ENCODE assay signal across 19 cellular contexts in genomic region chr14:103093856-103094405, GRCh38. TPM values are rescaled to one million over a fixed set of nuclear protein-coding genes. Genes with fewer than 3 reads are reported as not detected.
DNase-seq lines count a peak whose midpoint lies in the region; ATAC-seq and TF ChIP-seq lines count a peak whose summit lies in the region.
"Had no signal": no experiment of that assay in that cellular context is flagged by ENCODE, and none has a peak within 500 bp of the region (broad histone marks: within the 10 kb centered on the region; RNA-seq: fewer than 3 reads in every experiment).

No MANE protein-coding gene starts in this region.

- BruUV-seq in IMR-90 (replicated peaks; lab: Mats Ljungman, UMichigan) = no TSS peak

- no peak overlapping the region for H2BK20ac ChIP-seq in IMR-90 (ENCODE audit: low read depth, low read length)

- no peak overlapping the region for H2BK5ac ChIP-seq in IMR-90 (ENCODE audit: low read depth, low read length, poor library complexity, severe bottlenecking)

- H3K27me3 ChIP-seq in IMR-90 (ENCODE audit: control insufficient read depth, insufficient read depth, low read length) (peaks cover 39% of the 10 kb centered on the region), fibroblast of lung (ENCODE audit: control insufficient read depth, insufficient read depth, low read length) (no peaks in the 10 kb centered on the region), mucosa of rectum (ENCODE audit: control insufficient read depth in 2 of 2, insufficient read depth in 2 of 2, low read length in 2 of 2) (no peaks in the 10 kb centered on the region), spleen (replicated peaks in 1 of 7) (peaks cover 0 to 25% (median 0%) of the 10 kb centered on the region in 7 donors)

- TF ChIP-seq RAD21 in IMR-90 (IDR thresholded peaks at IDR 0.05; ENCODE audit: low read length) = no peak

- intact Hi-C loops in IMR-90 (cut with micrococcal nuclease) (no loop called here), spleen (cut with DNase I; ENCODE audit: low total_unique reads) (loop anchor here (10.0 kb wide), 1 partner anchor 399 kb away; no protein-coding TSS in a partner anchor)

- H2AFZ ChIP-seq in IMR-90 (replicated peaks; ENCODE audit: low read length, poor library complexity) (peak overlapping the region; percentile 76), fibroblast of lung (ENCODE audit: low read length) (peak overlapping the region; percentile 88)
- H2AFZ ChIP-seq: parathyroid adenoma had no signal

- TF ChIP-seq CTCF in IMR-90 (conservative IDR thresholded peaks at IDR 0.05; ENCODE audit: low read depth, low read length) = no peak
- no peak for TF ChIP-seq CTCF in fibroblast of lung (conservative IDR thresholded peaks at IDR 0.05 in 1 of 2, IDR thresholded peaks at IDR 0.05 in 1 of 2; ENCODE audit: low read depth in 1 of 2, low read length in 2 of 2)
- TF ChIP-seq CTCF in spleen (IDR thresholded peaks at IDR 0.05 in 8 of 11, conservative IDR thresholded peaks at IDR 0.05 in 3 of 11) = no peak
- TF ChIP-seq CTCF in omental fat pad (IDR thresholded peaks at IDR 0.05) = no peak

- H3K4ac ChIP-seq in IMR-90 (ENCODE audit: low read depth, low read length) = no peak overlapping the region

- no peak overlapping the region for H3K4me3 ChIP-seq in IMR-90 (ENCODE audit: insufficient read depth, low read depth, low read length)
- H3K4me3 ChIP-seq in fibroblast of lung (replicated peaks in 1 of 4; ENCODE audit: control extremely low read depth in 1 of 4, insufficient read depth in 1 of 4, low read depth in 3 of 4, low read length in 4 of 4) = peak overlapping the region in 2 of 4 experiments; percentile 7 to 26
- peak overlapping the region; percentile 42 to 74 for H3K4me3 ChIP-seq in mucosa of rectum (ENCODE audit: low read length in 2 of 2)
- H3K4me3 ChIP-seq in spleen = peak overlapping the region in 1 of 8 donors; percentile 30

- H3K36me3 ChIP-seq in IMR-90 (ENCODE audit: control insufficient read depth, insufficient read depth, low read length) (no peaks in the 10 kb centered on the region), fibroblast of lung (ENCODE audit: control insufficient read depth, insufficient read depth, low read length) (no peaks in the 10 kb centered on the region), mucosa of rectum (ENCODE audit: control insufficient read depth in 2 of 2, insufficient read depth in 2 of 2, low read length in 2 of 2) (no peaks in the 10 kb centered on the region), spleen (no peaks in the 10 kb centered on the region)

- no peak for ATAC-seq in IMR-90 (ENCODE audit: low read depth)
- no peak for ATAC-seq in omental fat pad (ENCODE audit: low FRiP score)
- ATAC-seq: SK-N-SH treated with all-trans-retinoic acid at 6 μM for 48 hours; stimulated activated naive CD8-positive, alpha-beta T cell treated with anti-CD3 and anti-CD28 coated beads, Interleukin-15, Interleukin-2, amounts not matched to agents 100 U/mL and 50 U/mL, for 24 hours had no signal

- no peak overlapping the region for H4K91ac ChIP-seq in IMR-90 (ENCODE audit: insufficient read depth, low read depth, low read length)

- no peaks in the 10 kb centered on the region for H3K79me2 ChIP-seq in fibroblast of lung (ENCODE audit: control insufficient read depth, insufficient read depth, low read length)
- H3K79me2 ChIP-seq: parathyroid adenoma had no signal

- H3K18ac ChIP-seq in IMR-90 (ENCODE audit: low read depth, low read length) = no peak overlapping the region

- H2BK120ac ChIP-seq in IMR-90 (ENCODE audit: low read depth, low read length) = no peak overlapping the region

- TF ChIP-seq POLR2A in IMR-90 (IDR thresholded peaks at IDR 0.05; ENCODE audit: low read depth, low read length) (no peak), spleen (IDR thresholded peaks at IDR 0.05) (no peak)

- no peak overlapping the region for H3K56ac ChIP-seq in IMR-90 (ENCODE audit: extremely low read depth, insufficient read depth, low read length)

- no peak overlapping the region for H2AK5ac ChIP-seq in IMR-90 (ENCODE audit: low read depth, low read length)

- 0 out of 2 replicates have a peak overlapping the region, but pooled peaks have one; percentile 24 for H3K9ac ChIP-seq in IMR-90 (ENCODE audit: low read depth, low read length)
- peak overlapping the region; percentile 59 for H3K9ac ChIP-seq in fibroblast of lung (ENCODE audit: insufficient read depth, low read length)
- H3K9ac ChIP-seq in mucosa of rectum (ENCODE audit: low read depth in 1 of 2, low read length in 2 of 2) = peak overlapping the region; percentile 41 to 64
- H3K9ac ChIP-seq: parathyroid adenoma had no signal

- H3K14ac ChIP-seq in IMR-90 (replicated peaks; ENCODE audit: low read depth, low read length) = no peak overlapping the region

- H4K20me1 ChIP-seq in IMR-90 (ENCODE audit: insufficient read depth, low read length) (no peaks in the 10 kb centered on the region; the same call in 1 of the 2 replicates), fibroblast of lung (ENCODE audit: control insufficient read depth, extremely low read depth, insufficient read depth, low read length) (no peaks in the 10 kb centered on the region)

- WGBS in IMR-90 (ENCODE audit: extremely low coverage in 2 of 2, insufficient read length in 1 of 2), 2 experiments = 93% methylated on average over 5 of the region's 13 CpGs; no CpG with 5 or more reads in 1 of the 2 experiments
- WGBS in spleen, 5 donors = 61 to 83% (median 70%) methylated on average over 10 to 13 of the region's 13 CpGs

- H2AK9ac ChIP-seq in IMR-90 (replicated peaks; ENCODE audit: low read depth, low read length, poor library complexity) = peak overlapping the region; percentile 16

- peak overlapping the region; percentile 25 to 41; a peak in 2 of 4 replicates for H4K8ac ChIP-seq in IMR-90 (ENCODE audit: low read depth in 2 of 2, low read length in 2 of 2)

- CTCF ChIA-PET in IMR-90 (lab: Yijun Ruan, JAX) = interaction anchor here (1.1 kb wide), 1 partner anchor 91 kb away, joined by 3 read pairs; no protein-coding TSS in a partner anchor

- H4K5ac ChIP-seq in IMR-90 (ENCODE audit: low read depth, low read length) = peak overlapping the region; percentile 36; the same call in 1 of the 2 replicates

- H3K27ac ChIP-seq in IMR-90 (ENCODE audit: insufficient read depth, low read length) = no peak overlapping the region
- no peak overlapping the region for H3K27ac ChIP-seq in fibroblast of lung (ENCODE audit: insufficient read depth, low read length)
- H3K27ac ChIP-seq in mucosa of rectum (ENCODE audit: low read depth in 2 of 2, low read length in 2 of 2) = peak overlapping the region; percentile 68 to 93
- peak overlapping the region; percentile 15 to 85 (median 78) for H3K27ac ChIP-seq in spleen
- H3K27ac ChIP-seq: parathyroid adenoma had no signal

- no peak overlapping the region for H3K23ac ChIP-seq in IMR-90 (ENCODE audit: low read depth, low read length)

- H2BK15ac ChIP-seq in IMR-90 (ENCODE audit: low read depth, low read length) = no peak overlapping the region

- no peaks in the 10 kb centered on the region for H3K79me1 ChIP-seq in IMR-90 (ENCODE audit: low read depth in 1 of 2, low read length in 2 of 2)

- dilution Hi-C loops in IMR-90 (cut with HindIII; ENCODE audit: low sequenced_read_pairs, unreplicated experiment) = no loop called here

- H3K4me1 ChIP-seq in IMR-90 (ENCODE audit: control insufficient read depth, insufficient read depth, low read length) (peaks cover 11% of the 10 kb centered on the region), fibroblast of lung (ENCODE audit: control insufficient read depth, extremely low read depth, insufficient read depth, low read length) (peaks cover 4% of the 10 kb centered on the region), mucosa of rectum (ENCODE audit: control insufficient read depth in 2 of 2, insufficient read depth in 2 of 2, low read length in 2 of 2) (peaks cover 22 to 32% of the 10 kb centered on the region in 2 donors), spleen (peaks cover 4 to 59% (median 45%) of the 10 kb centered on the region in 6 donors)
- H3K4me1 ChIP-seq: parathyroid adenoma had no signal

- no peaks in the 10 kb centered on the region for H3K9me1 ChIP-seq in IMR-90 (ENCODE audit: insufficient read depth, low read length)

- no peak for DNase-seq in IMR-90
- DNase-seq in fibroblast of lung (ENCODE audit: low read depth in 2 of 2) = no peak
- no peak for DNase-seq in spleen
- no peak for DNase-seq in activated CD4-positive, alpha-beta T cell treated with anti-CD3 and anti-CD28 coated beads for 48 hours
- no peak for DNase-seq in omental fat pad (ENCODE audit: low spot score)
- DNase-seq in NCI-H2029 (lab: John Stamatoyannopoulos, UW) = no peak
- no peak for DNase-seq in hypothalamus (lab: John Stamatoyannopoulos, UW)
- DNase-seq: activated naive CD4-positive, alpha-beta T cell treated with Interleukin-2 at 50 U/mL for 16 hours; activated T-cell treated with anti-CD3 and anti-CD28 coated beads for 4 hours; HFFc6; Karpas-422; NCI-H1105 treated with DMSO at 0.1 percent for 48 hours; NCI-H2171 treated with DMSO at 0.1 percent for 48 hours; NCI-H774; stimulated activated naive CD8-positive, alpha-beta T cell treated with anti-CD3 and anti-CD28 coated beads, Interleukin-15, Interleukin-2, amounts not matched to agents 100 U/mL and 50 U/mL, for 24 hours had no signal

- POLR2A ChIA-PET in IMR-90 (lab: Charles Lee; ENCODE audit: unreplicated experiment) = no interaction called here

- H3K9me3 ChIP-seq in IMR-90 (ENCODE audit: control insufficient read depth, insufficient read depth, low read length) (no peaks in the 10 kb centered on the region; the same call in 1 of the 2 replicates), fibroblast of lung (ENCODE audit: control insufficient read depth, insufficient read depth, low read depth, low read length) (no peaks in the 10 kb centered on the region), mucosa of rectum (ENCODE audit: control insufficient read depth in 2 of 2, low read length in 2 of 2) (no peaks in the 10 kb centered on the region), spleen (no peaks in the 10 kb centered on the region)

- H3K4me2 ChIP-seq in IMR-90 (ENCODE audit: low read depth, low read length) (peak overlapping the region; percentile 42; the same call in 1 of the 2 replicates), fibroblast of lung (ENCODE audit: extremely low read depth, insufficient read depth, low read length) (peak overlapping the region; percentile 66)

- in situ Hi-C loops in IMR-90 (cut with MboI; ENCODE audit: low sequenced_read_pairs) = no loop called here

RNA-seq across cellular contexts. Expression of gene EXOC3L4, which starts 0.6 kb away (rescaled TPM):
- total RNA-seq in IMR-90 (2012; rRNA removed) = not detected in 2 replicates
- not detected in 2 replicates for polyA plus RNA-seq in IMR-90 (2012; rRNA removed)
- polyA plus RNA-seq in IMR-90 (2012; cell fraction: cytosol; rRNA removed) = 0.14 TPM in 1 of 2 replicates, not detected in the other
- polyA plus RNA-seq in IMR-90 (2012; cell fraction: nucleus; rRNA removed; ENCODE audit: low replicate concordance) = 0.72 and 0.85 TPM in 2 replicates
- total RNA-seq in fibroblast of lung = 0.26 and 0.50 TPM in 2 replicates
- 0.18 and 0.39 TPM in 2 replicates for polyA plus RNA-seq in fibroblast of lung
- polyA plus RNA-seq in fibroblast of lung (2012) = 0.16 and 0.51 TPM in 2 replicates
- not detected in 2 replicates for polyA minus RNA-seq in fibroblast of lung (ENCODE audit: low replicate concordance)
- total RNA-seq in spleen = 10 to 100 TPM in 4 of 7 donors, 1 to 10 TPM in 3; 2.0 to 30.0 (median 10.5) TPM
- polyA plus RNA-seq in spleen = 10 to 100 TPM; 18.5 to 39.2 (median 25.4) TPM
- 1 to 10 TPM in 2 of 4 donors, under 1 TPM in 1, not detected in 1; 0.93 to 5.2 (median 1.3) TPM for total RNA-seq in omental fat pad
- total RNA-seq: astrocyte had no signal

RNA-seq across cellular contexts. Expression of gene LBHD2, which starts 9.9 kb away (rescaled TPM):
- total RNA-seq in IMR-90 (2012; rRNA removed) (not detected in 2 replicates), fibroblast of lung (not detected in 2 replicates), spleen (not detected), omental fat pad (1 to 10 TPM in 1 of 4 donors, not detected in 3; 6.3 TPM)
- polyA plus RNA-seq in IMR-90 (2012; rRNA removed) (not detected in 2 replicates), fibroblast of lung (not detected in 2 replicates), spleen (under 1 TPM in 2 of 3 donors, not detected in 1; 0.52 to 0.55 TPM)
- 0.18 TPM in 1 of 2 replicates, not detected in the other for polyA plus RNA-seq in IMR-90 (2012; cell fraction: cytosol; rRNA removed)
- not detected in 2 replicates for polyA plus RNA-seq in IMR-90 (2012; cell fraction: nucleus; rRNA removed; ENCODE audit: low replicate concordance)
- not detected in 2 replicates for polyA plus RNA-seq in fibroblast of lung (2012)
- polyA minus RNA-seq in fibroblast of lung (ENCODE audit: low replicate concordance) = not detected in 2 replicates
- total RNA-seq: astrocyte, HFFc6 had no signal

RNA-seq across cellular contexts. Expression of gene TNFAIP2, which starts 29.3 kb away (rescaled TPM):
- 5.0 and 6.3 TPM in 2 replicates for total RNA-seq in IMR-90 (2012; rRNA removed)
- 9.6 and 9.9 TPM in 2 replicates for polyA plus RNA-seq in IMR-90 (2012; rRNA removed)
- polyA plus RNA-seq in IMR-90 (2012; cell fraction: cytosol; rRNA removed) = 10.7 and 12.7 TPM in 2 replicates
- 43.9 and 49.0 TPM in 2 replicates for polyA plus RNA-seq in IMR-90 (2012; cell fraction: nucleus; rRNA removed; ENCODE audit: low replicate concordance)
- 102 and 139 TPM in 2 replicates for total RNA-seq in fibroblast of lung
- 31.6 and 71.5 TPM in 2 replicates for polyA plus RNA-seq in fibroblast of lung
- 38.4 and 86.3 TPM in 2 replicates for polyA plus RNA-seq in fibroblast of lung (2012)
- 91.2 and 178 TPM in 2 replicates for polyA minus RNA-seq in fibroblast of lung (ENCODE audit: low replicate concordance)
- 100 to 1,000 TPM; 147 to 297 (median 261) TPM for total RNA-seq in spleen
- polyA plus RNA-seq in spleen = 100 to 1,000 TPM in 2 of 3 donors, 10 to 100 TPM in 1; 90.2 to 410 (median 391) TPM
- 100 to 1,000 TPM in 3 of 4 donors, 10 to 100 TPM in 1; 56.0 to 215 (median 144) TPM for total RNA-seq in omental fat pad

RNA-seq across cellular contexts. Expression of gene CDC42BPB, which starts 36.6 kb away (rescaled TPM):
- total RNA-seq in IMR-90 (2012; rRNA removed) (48.0 and 49.1 TPM in 2 replicates), fibroblast of lung (66.8 and 98.3 TPM in 2 replicates), spleen (10 to 100 TPM; 40.2 to 94.5 (median 79.6) TPM), omental fat pad (100 to 1,000 TPM in 3 of 4 donors, 10 to 100 TPM in 1; 63.7 to 131 (median 113) TPM)
- polyA plus RNA-seq in IMR-90 (2012; rRNA removed) (73.6 and 81.4 TPM in 2 replicates), fibroblast of lung (44.8 and 53.1 TPM in 2 replicates), spleen (10 to 100 TPM in 2 of 3 donors, 1 to 10 TPM in 1; 6.4 to 22.6 (median 10.1) TPM)
- polyA plus RNA-seq in IMR-90 (2012; cell fraction: cytosol; rRNA removed) = 45.7 and 64.7 TPM in 2 replicates
- polyA plus RNA-seq in IMR-90 (2012; cell fraction: nucleus; rRNA removed; ENCODE audit: low replicate concordance) = 168 and 207 TPM in 2 replicates
- polyA plus RNA-seq in fibroblast of lung (2012) = 52.4 and 59.6 TPM in 2 replicates
- polyA minus RNA-seq in fibroblast of lung (ENCODE audit: low replicate concordance) = 258 and 297 TPM in 2 replicates

Comparison
In these comparisons a context has a peak if more than half of its experiments do, and no peak if none do; other contexts are left out.
1. H3K27ac ChIP-seq: peak in mucosa of rectum (2 of 2) and spleen (8 of 8); none in IMR-90 (single experiment) and fibroblast of lung (single experiment).
2. Peak in every context shown above with its lines, with median percentiles within 50 percentile points of each other: H3K9ac ChIP-seq.